ENCODE assay signal across 2 cellular contexts in genomic region chr6:67916389-67916788, GRCh38.
TF ChIP-seq lines count a peak whose summit lies in the region.

No MANE protein-coding gene starts in this region.

TF ChIP-seq in SK-N-SH treated with all-trans-retinoic acid at 6 μM for 48 hours, 23 proteins besides CTCF, POLR2A, EP300 and RAD21:
- TF ChIP-seq PPARA (CRISPR knock-in tag; IDR thresholded peaks at IDR 0.05; ENCODE audit: borderline replicate concordance) (no peak), SNAI2 (CRISPR knock-in tag; IDR thresholded peaks at IDR 0.05) (no peak), ZFP3 (CRISPR knock-in tag; IDR thresholded peaks at IDR 0.05) (no peak), CSDC2 (CRISPR knock-in tag; IDR thresholded peaks at IDR 0.05) (peak; percentile 48; the same call in 1 of the 2 replicates), ZFP30 (CRISPR knock-in tag; IDR thresholded peaks at IDR 0.05) (no peak), TOX (CRISPR knock-in tag; IDR thresholded peaks at IDR 0.05; ENCODE audit: borderline replicate concordance) (no peak), OSR1 (CRISPR knock-in tag; IDR thresholded peaks at IDR 0.05) (no peak), GLIS3 (CRISPR knock-in tag; IDR thresholded peaks at IDR 0.05) (no peak), ZNF8 (CRISPR knock-in tag; IDR thresholded peaks at IDR 0.05) (no peak), CREB5 (CRISPR knock-in tag; IDR thresholded peaks at IDR 0.05; ENCODE audit: low read depth) (peak; percentile 39; the same call in 1 of the 2 replicates), CSRNP3 (CRISPR knock-in tag; IDR thresholded peaks at IDR 0.05) (no peak), TCF4 (CRISPR knock-in tag; IDR thresholded peaks at IDR 0.05; ENCODE audit: borderline replicate concordance) (no peak), ISL1 (CRISPR knock-in tag; IDR thresholded peaks at IDR 0.05) (peak; percentile 85), POU6F1 (CRISPR knock-in tag; IDR thresholded peaks at IDR 0.05; ENCODE audit: borderline replicate concordance, low read depth) (no peak), ZC3H10 (CRISPR knock-in tag; IDR thresholded peaks at IDR 0.05) (no peak)

TF ChIP-seq in SK-N-SH, 30 proteins besides CTCF, POLR2A, EP300 and RAD21:
- no peak for TF ChIP-seq SIN3A (IDR thresholded peaks at IDR 0.05; ENCODE audit: borderline replicate concordance, low read depth, low read length)
- TF ChIP-seq ELF1 (IDR thresholded peaks at IDR 0.05): no peak
- no peak for TF ChIP-seq TAF1 (IDR thresholded peaks at IDR 0.05; ENCODE audit: borderline replicate concordance, low read depth, low read length)
- no peak for TF ChIP-seq YY1 (IDR thresholded peaks at IDR 0.05; ENCODE audit: low read depth)
- no peak for TF ChIP-seq GATA2 (CRISPR knock-in tag; IDR thresholded peaks at IDR 0.05)
- TF ChIP-seq USF2 (IDR thresholded peaks at IDR 0.05; ENCODE audit: borderline replicate concordance, low read depth, low read length): no peak
- no peak for TF ChIP-seq RXRA (IDR thresholded peaks at IDR 0.05; ENCODE audit: borderline replicate concordance, low read depth)
- TF ChIP-seq CHD2 (IDR thresholded peaks at IDR 0.05; ENCODE audit: low read length, partially characterized antibody): no peak
- TF ChIP-seq JUND (IDR thresholded peaks at IDR 0.05): no peak
- no peak for TF ChIP-seq TCF12 (IDR thresholded peaks at IDR 0.05)
- TF ChIP-seq IRF3 (IDR thresholded peaks at IDR 0.05; ENCODE audit: low read depth, low read length): no peak
- TF ChIP-seq MEF2A (IDR thresholded peaks at IDR 0.05; ENCODE audit: borderline replicate concordance, low read depth): no peak
- TF ChIP-seq ZBTB33 (IDR thresholded peaks at IDR 0.05; ENCODE audit: borderline replicate concordance, low read depth): no peak
- TF ChIP-seq EZH2phosphoT487 (IDR thresholded peaks at IDR 0.05; ENCODE audit: borderline replicate concordance, low read depth): no peak
- no peak for TF ChIP-seq RFX5 (IDR thresholded peaks at IDR 0.05; ENCODE audit: low read length)
- TF ChIP-seq NFIC (IDR thresholded peaks at IDR 0.05; ENCODE audit: borderline replicate concordance): no peak
- TF ChIP-seq RCOR1 (IDR thresholded peaks at IDR 0.05; ENCODE audit: low read length): no peak
- TF ChIP-seq USF1 (IDR thresholded peaks at IDR 0.05; ENCODE audit: borderline replicate concordance, low read depth): no peak
- no peak for TF ChIP-seq FOXJ3 (CRISPR knock-in tag; IDR thresholded peaks at IDR 0.05)
- TF ChIP-seq REST (IDR thresholded peaks at IDR 0.05; ENCODE audit: low read depth, low read length): no peak
TF ChIP-seq in SK-N-SH: peak in this region for 0.
